1 cellular context compared by ENCODE assay signal in the genomic region with DNA sequence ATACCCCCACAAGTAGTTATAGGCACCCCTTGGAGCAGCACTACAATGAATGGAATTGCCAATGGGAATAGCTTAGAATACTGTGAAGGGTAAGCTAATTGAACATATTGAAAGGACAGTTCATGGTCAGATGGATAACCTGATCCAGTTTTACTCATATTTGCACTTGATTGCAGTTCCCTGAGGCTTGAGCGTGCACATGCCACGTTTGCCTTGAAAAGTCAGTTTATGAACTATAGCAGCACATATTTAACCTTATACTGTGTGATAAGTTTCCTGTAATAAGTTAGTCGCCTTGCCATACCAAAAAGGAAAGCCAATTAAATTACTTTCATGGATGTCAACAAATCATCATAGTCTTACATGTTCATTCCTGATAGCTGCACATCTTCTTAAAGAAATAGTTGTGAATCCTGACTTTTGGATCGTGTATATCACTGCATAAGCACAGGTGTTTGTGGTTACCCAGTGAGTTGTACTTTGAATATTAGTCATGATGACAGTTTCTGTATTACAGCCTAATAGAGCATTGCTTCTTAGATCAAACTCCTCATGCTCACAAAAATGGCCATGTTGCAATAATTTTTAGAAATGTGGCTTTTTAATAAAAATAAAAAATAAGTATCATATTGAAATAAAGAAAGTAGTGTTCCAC.
TF ChIP-seq lines count a peak whose summit lies in the region.

No MANE protein-coding gene starts in this region.

TF ChIP-seq in GM12878, 131 proteins besides CTCF, POLR2A, EP300 and RAD21 (continued from another document):
- TF ChIP-seq, protein P1, sequence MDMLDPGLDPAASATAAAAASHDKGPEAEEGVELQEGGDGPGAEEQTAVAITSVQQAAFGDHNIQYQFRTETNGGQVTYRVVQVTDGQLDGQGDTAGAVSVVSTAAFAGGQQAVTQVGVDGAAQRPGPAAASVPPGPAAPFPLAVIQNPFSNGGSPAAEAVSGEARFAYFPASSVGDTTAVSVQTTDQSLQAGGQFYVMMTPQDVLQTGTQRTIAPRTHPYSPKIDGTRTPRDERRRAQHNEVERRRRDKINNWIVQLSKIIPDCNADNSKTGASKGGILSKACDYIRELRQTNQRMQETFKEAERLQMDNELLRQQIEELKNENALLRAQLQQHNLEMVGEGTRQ (IDR thresholded peaks at IDR 0.05; ENCODE audit: borderline replicate concordance, low read depth, low read length): no peak
- TF ChIP-seq ASH2L (IDR thresholded peaks at IDR 0.05; ENCODE audit: borderline replicate concordance, low read depth) (no peak), MEF2B (IDR thresholded peaks at IDR 0.05; ENCODE audit: partially characterized antibody, poor library complexity, severe bottlenecking) (no peak), MEF2A (IDR thresholded peaks at IDR 0.05; ENCODE audit: insufficient read depth, low read depth, low read length) (no peak), TCF7 (IDR thresholded peaks at IDR 0.05; ENCODE audit: borderline replicate concordance) (0 out of 2 replicates have a peak, but pooled peaks have one; percentile 24)
- TF ChIP-seq, protein P2, sequence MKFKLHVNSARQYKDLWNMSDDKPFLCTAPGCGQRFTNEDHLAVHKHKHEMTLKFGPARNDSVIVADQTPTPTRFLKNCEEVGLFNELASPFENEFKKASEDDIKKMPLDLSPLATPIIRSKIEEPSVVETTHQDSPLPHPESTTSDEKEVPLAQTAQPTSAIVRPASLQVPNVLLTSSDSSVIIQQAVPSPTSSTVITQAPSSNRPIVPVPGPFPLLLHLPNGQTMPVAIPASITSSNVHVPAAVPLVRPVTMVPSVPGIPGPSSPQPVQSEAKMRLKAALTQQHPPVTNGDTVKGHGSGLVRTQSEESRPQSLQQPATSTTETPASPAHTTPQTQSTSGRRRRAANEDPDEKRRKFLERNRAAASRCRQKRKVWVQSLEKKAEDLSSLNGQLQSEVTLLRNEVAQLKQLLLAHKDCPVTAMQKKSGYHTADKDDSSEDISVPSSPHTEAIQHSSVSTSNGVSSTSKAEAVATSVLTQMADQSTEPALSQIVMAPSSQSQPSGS (IDR thresholded peaks at IDR 0.05; ENCODE audit: low read length): peak; percentile 82
